Comparison of ENCODE assay signal across 22 cellular contexts in the genomic region with DNA sequence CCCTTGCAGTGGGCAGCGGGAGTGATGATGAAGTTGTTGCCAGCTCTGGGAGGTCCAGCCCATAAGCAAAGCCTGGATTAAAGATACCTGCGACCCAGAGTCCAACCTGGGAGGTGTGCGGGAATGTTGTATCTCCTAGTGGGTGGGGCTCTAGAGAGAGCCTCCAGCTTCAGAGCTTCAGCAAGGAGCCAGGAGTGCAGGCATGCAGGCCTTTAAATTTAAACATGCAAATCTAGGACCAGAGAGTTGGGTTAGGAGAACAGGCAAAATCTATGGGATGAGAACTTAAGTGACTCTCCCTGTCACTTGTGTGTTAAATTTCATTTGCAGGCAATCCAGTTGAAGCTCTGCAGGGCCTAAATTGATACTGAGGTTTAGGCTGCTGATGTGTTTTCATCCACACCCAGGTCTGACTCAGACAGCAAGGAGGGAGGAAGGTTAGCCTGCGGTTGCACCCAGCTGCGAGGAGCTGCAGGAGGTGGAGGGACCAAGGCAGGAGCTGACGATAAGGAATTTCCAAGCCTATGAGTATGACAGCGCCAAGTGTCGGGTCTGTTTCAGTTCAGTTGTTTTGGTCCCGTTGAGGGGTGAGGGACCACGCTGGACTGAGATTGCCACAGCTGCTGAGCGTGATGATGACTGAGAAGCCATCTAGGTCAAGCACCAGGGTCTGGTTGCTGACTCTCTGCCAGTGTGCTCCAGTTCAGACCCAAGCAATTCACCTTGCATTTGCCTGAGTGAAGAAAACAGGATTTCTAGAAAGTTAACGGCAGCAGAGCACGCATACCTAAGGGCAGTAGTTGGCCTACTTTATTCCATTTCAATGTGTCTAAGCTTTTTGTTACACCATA.
DNase-seq lines count a peak whose midpoint lies in the region; ATAC-seq and TF ChIP-seq lines count a peak whose summit lies in the region.
"Had no signal": no experiment of that assay in that cellular context is flagged by ENCODE, and none has a peak within 500 bp of the region (broad histone marks: within the 10 kb centered on the region; RNA-seq: fewer than 3 reads in every experiment).

No MANE protein-coding gene starts in this region.

- peaks cover 0 to 10% of the 10 kb centered on the region in 2 experiments; a peak in 2 of 4 replicates for H3K4me1 ChIP-seq in HCT116 (ENCODE audit: control insufficient read depth in 1 of 2, insufficient read depth in 2 of 2, low read length in 2 of 2)
- no peaks in the 10 kb centered on the region for H3K4me1 ChIP-seq in Panc1 (ENCODE audit: control insufficient read depth, insufficient read depth, low read length)
- no peaks in the 10 kb centered on the region for H3K4me1 ChIP-seq in smooth muscle cell (ENCODE audit: low read depth)
- H3K4me1 ChIP-seq: SJSA1 had no signal

- 72% methylated on average over 13 of the region's 13 CpGs for WGBS in smooth muscle cell (ENCODE audit: low lambda C conversion rate)

- H3K4me3 ChIP-seq in HCT116 (replicated peaks in 1 of 2; ENCODE audit: low read depth in 1 of 2, low read length in 2 of 2) (no peak overlapping the region), Panc1 (ENCODE audit: low read depth in 2 of 2, low read length in 2 of 2) (no peak overlapping the region), smooth muscle cell (no peak overlapping the region)
- H3K4me3 ChIP-seq: SJSA1 had no signal

- peaks cover 40% of the 10 kb centered on the region; the same call in 1 of the 2 replicates for H3K27me3 ChIP-seq in HCT116 (ENCODE audit: insufficient read depth, low read length)
- no peaks in the 10 kb centered on the region for H3K27me3 ChIP-seq in Panc1 (ENCODE audit: control insufficient read depth, insufficient read depth, low read length)
- no peaks in the 10 kb centered on the region for H3K27me3 ChIP-seq in smooth muscle cell (ENCODE audit: low read depth)
- H3K27me3 ChIP-seq: SJSA1 had no signal

- H3K79me2 ChIP-seq in HCT116 (ENCODE audit: insufficient read depth, low read length) (no peaks in the 10 kb centered on the region), smooth muscle cell (ENCODE audit: low read depth) (no peaks in the 10 kb centered on the region)

- CTCF ChIA-PET in HCT116 (lab: Charles Lee) (no interaction called here), Panc1 (lab: Charles Lee) (no interaction called here)

- TF ChIP-seq POLR2A in HCT116 (IDR thresholded peaks at IDR 0.05; ENCODE audit: borderline replicate concordance, extremely low read depth, insufficient read depth, insufficient read length) = no peak

- no peak overlapping the region for H3K27ac Mint-ChIP-seq in central memory CD8-positive, alpha-beta T cell (ENCODE audit: low read depth)
- no peak overlapping the region for H3K27ac Mint-ChIP-seq in immature natural killer cell
- H3K27ac Mint-ChIP-seq: activated T-cell treated with anti-CD3 and anti-CD28 coated beads, Interleukin-2, amount 50 U/mL, for 72 hours; naive B cell; type B pancreatic cell had no signal

- H4K20me1 ChIP-seq in HCT116 (ENCODE audit: insufficient read depth) (no peaks in the 10 kb centered on the region), smooth muscle cell (ENCODE audit: low read depth) (no peaks in the 10 kb centered on the region)

- TF ChIP-seq RAD21 in HCT116 (IDR thresholded peaks at IDR 0.05; ENCODE audit: low read depth) = no peak

- peak; percentile 27 for DNase-seq in HCT116 (ENCODE audit: low read depth, low spot score)
- no peak for DNase-seq in Panc1 (ENCODE audit: low read depth, low spot score)
- DNase-seq in central memory CD8-positive, alpha-beta T cell (ENCODE audit: low spot score in 2 of 2) = no peak
- DNase-seq in smooth muscle cell (lab: John Stamatoyannopoulos, UW; ENCODE audit: unreplicated experiment) = no peak
- DNase-seq in immature natural killer cell = no peak
- no peak for DNase-seq in NCI-H446 treated with DMSO at 0.1 percent for 48 hours (lab: John Stamatoyannopoulos, UW)
- DNase-seq: activated CD4-positive, CD25-positive, alpha-beta regulatory T cell; activated CD8-positive, alpha-beta memory T cell treated with anti-CD3 and anti-CD28 coated beads for 24 hours; activated naive CD4-positive, alpha-beta T cell treated with anti-CD3 and anti-CD28 coated beads, Interleukin-2, amount 50 U/mL, for 16 hours; activated T-cell treated with anti-CD3 and anti-CD28 coated beads, Interleukin-2, amount 50 U/mL, for 72 hours; AML-193; aorta; hippocampal formation; kidney; mesenchymal stem cell; naive B cell; NCI-H1694 treated with DMSO at 0.1 percent for 48 hours; stimulated activated naive CD4-positive, alpha-beta T cell had no signal

- H3F3A ChIP-seq in smooth muscle cell (ENCODE audit: low read depth) = no peaks in the 10 kb centered on the region

- peak overlapping the region; percentile 24; the same call in 1 of the 2 replicates for H3K4me2 ChIP-seq in HCT116 (ENCODE audit: low read length)
- H3K4me2 ChIP-seq in smooth muscle cell = peak overlapping the region; percentile 11

- BruUV-seq in HCT116 (replicated peaks; lab: Mats Ljungman, UMichigan) = no TSS peak
- BruUV-seq in Panc1 (replicated peaks; lab: Mats Ljungman, UMichigan) = no TSS peak

- peak; percentile 91 for ATAC-seq in HCT116
- peak; percentile 82 for ATAC-seq in Panc1
- ATAC-seq in central memory CD8-positive, alpha-beta T cell (replicated peaks; ENCODE audit: extremely low read depth, poor library complexity, severe bottlenecking) = peak; percentile 10
- no peak for ATAC-seq in HG02588 (IDR thresholded peaks at IDR 0.05; ENCODE audit: unreplicated experiment)
- ATAC-seq: activated T-cell treated with anti-CD3 and anti-CD28 coated beads, Interleukin-2, amount 50 U/mL, for 72 hours; HepG2 had no signal

- no peak overlapping the region for H2AFZ ChIP-seq in HCT116 (ENCODE audit: low read depth, low read length, poor library complexity, severe bottlenecking)
- no peak overlapping the region for H2AFZ ChIP-seq in smooth muscle cell (ENCODE audit: low read depth)

- in situ Hi-C loops in Panc1 (cut with HindIII; ENCODE audit: low pct_unique_long_range_greater_than_20kb, low sequenced_read_pairs) = no loop called here

- H3K9me3 ChIP-seq in HCT116 (ENCODE audit: control insufficient read depth in 1 of 2, insufficient read depth in 1 of 2, low read depth in 1 of 2, low read length in 2 of 2) (no peaks in the 10 kb centered on the region), Panc1 (ENCODE audit: control insufficient read depth, insufficient read depth, low read depth, low read length) (no peaks in the 10 kb centered on the region), smooth muscle cell (replicated peaks; ENCODE audit: low read depth) (no peaks in the 10 kb centered on the region)
- H3K9me3 ChIP-seq: SJSA1 had no signal

- no peaks in the 10 kb centered on the region for H3K36me3 Mint-ChIP-seq in central memory CD8-positive, alpha-beta T cell (ENCODE audit: insufficient read depth)
- H3K36me3 Mint-ChIP-seq in immature natural killer cell = no peaks in the 10 kb centered on the region
- H3K36me3 Mint-ChIP-seq: naive B cell, type B pancreatic cell had no signal

- H3K9ac ChIP-seq in HCT116 (ENCODE audit: low read length) (no peak overlapping the region), smooth muscle cell (ENCODE audit: low read depth) (no peak overlapping the region)

- no peak overlapping the region for H3K27ac ChIP-seq in HCT116 (ENCODE audit: low read depth, low read length)
- no peak overlapping the region for H3K27ac ChIP-seq in Panc1 (ENCODE audit: low read length)
- peak overlapping the region; percentile 33 for H3K27ac ChIP-seq in smooth muscle cell (ENCODE audit: low read depth)
- H3K27ac ChIP-seq: SJSA1 had no signal

- H3K36me3 ChIP-seq in HCT116 (ENCODE audit: control insufficient read depth in 1 of 2, insufficient read depth in 2 of 2, low read length in 2 of 2) = no peaks in the 10 kb centered on the region
- no peaks in the 10 kb centered on the region for H3K36me3 ChIP-seq in Panc1 (ENCODE audit: control insufficient read depth, insufficient read depth, low read length)
- no peaks in the 10 kb centered on the region for H3K36me3 ChIP-seq in smooth muscle cell (ENCODE audit: low read depth)
- H3K36me3 ChIP-seq: SJSA1 had no signal

- no peaks in the 10 kb centered on the region for H3K9me3 Mint-ChIP-seq in central memory CD8-positive, alpha-beta T cell
- H3K9me3 Mint-ChIP-seq in immature natural killer cell = no peaks in the 10 kb centered on the region
- H3K9me3 Mint-ChIP-seq: activated T-cell treated with anti-CD3 and anti-CD28 coated beads, Interleukin-2, amount 50 U/mL, for 72 hours; type B pancreatic cell had no signal

- peaks cover 44% of the 10 kb centered on the region for H3K27me3 Mint-ChIP-seq in central memory CD8-positive, alpha-beta T cell
- H3K27me3 Mint-ChIP-seq in immature natural killer cell (ENCODE audit: low read depth in 3 of 3) = peaks cover 2 to 4% (median 2%) of the 10 kb centered on the region in 3 donors
- H3K27me3 Mint-ChIP-seq: type B pancreatic cell had no signal

- intact Hi-C loops in HCT116 (cut with micrococcal nuclease) = loop anchor here (5.0 kb wide), 1 partner anchor 447 kb away; no protein-coding TSS in a partner anchor
- intact Hi-C loops in Panc1 (cut with micrococcal nuclease; ENCODE audit: unreplicated experiment) = no loop called here

- RAD21 ChIA-PET in HCT116 (lab: Charles Lee; ENCODE audit: low non-redundant PET in 1 of 2, low total read pairs in 2 of 2, uncharacterized antibody in 2 of 2, unreplicated experiment in 2 of 2) = no interaction called here

- H3K9me2 ChIP-seq in HCT116 (ENCODE audit: insufficient read depth) = no peaks in the 10 kb centered on the region

- no peaks in the 10 kb centered on the region for H3K4me1 Mint-ChIP-seq in central memory CD8-positive, alpha-beta T cell
- H3K4me1 Mint-ChIP-seq in immature natural killer cell = no peaks in the 10 kb centered on the region
- H3K4me1 Mint-ChIP-seq: naive B cell had no signal

- TF ChIP-seq CTCF in HCT116 (IDR thresholded peaks at IDR 0.05 in 2 of 3, conservative IDR thresholded peaks at IDR 0.05 in 1 of 3; ENCODE audit: borderline replicate concordance in 1 of 3, insufficient read depth in 1 of 3, low read depth in 2 of 3, low read length in 2 of 3) = no peak
- TF ChIP-seq CTCF in Panc1 (IDR thresholded peaks at IDR 0.05) = no peak
- TF ChIP-seq CTCF in smooth muscle cell (IDR thresholded peaks at IDR 0.05; ENCODE audit: borderline replicate concordance, insufficient read depth, poor library complexity, severe bottlenecking) = no peak

- H3K4me3 Mint-ChIP-seq in central memory CD8-positive, alpha-beta T cell = no peak overlapping the region
- no peak overlapping the region for H3K4me3 Mint-ChIP-seq in immature natural killer cell
- H3K4me3 Mint-ChIP-seq: activated T-cell treated with anti-CD3 and anti-CD28 coated beads, Interleukin-2, amount 50 U/mL, for 72 hours; naive B cell; type B pancreatic cell had no signal

- POLR2A ChIA-PET in HCT116 (lab: Charles Lee) (no interaction called here), Panc1 (lab: Charles Lee) (no interaction called here)

TF ChIP-seq in HCT116, 20 proteins besides CTCF, POLR2A, EP300 and RAD21:
- TF ChIP-seq YY1 (IDR thresholded peaks at IDR 0.05; ENCODE audit: extremely low read depth, insufficient replicate concordance, low read depth, low read length) (no peak), SP1 (IDR thresholded peaks at IDR 0.05; ENCODE audit: low read depth) (0 out of 2 replicates have a peak, but pooled peaks have one; percentile 8), ELF1 (IDR thresholded peaks at IDR 0.05; ENCODE audit: borderline replicate concordance, low read depth) (no peak)
TF ChIP-seq in HCT116: peak in this region for 1.
